Comparison of ENCODE assay signal across 29 cellular contexts in the genomic region with DNA sequence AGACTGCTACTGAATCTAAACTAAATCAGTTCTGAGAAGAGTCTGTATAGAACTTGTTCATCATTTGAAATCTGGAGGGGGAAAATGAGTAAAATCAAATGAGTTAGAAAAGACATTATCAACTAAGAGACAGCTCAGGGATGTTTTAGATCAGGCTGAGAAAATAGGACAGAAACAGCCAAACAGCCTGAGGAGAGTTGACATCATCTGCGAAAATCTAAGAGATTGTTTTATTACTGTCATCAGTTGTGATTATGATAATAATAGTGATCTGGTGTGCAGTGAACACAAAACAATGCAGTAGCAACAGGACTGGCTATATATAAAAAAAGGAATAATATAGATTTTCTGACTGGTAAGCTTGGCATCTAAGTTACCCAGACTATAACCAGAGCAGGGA.
"Had no signal": no experiment of that assay in that cellular context is flagged by ENCODE, and none has a peak within 500 bp of the region (broad histone marks: within the 10 kb centered on the region; RNA-seq: fewer than 3 reads in every experiment).

No MANE protein-coding gene starts in this region.

- H3K27me3 ChIP-seq: neural progenitor cell, ovary, right lobe of liver, sigmoid colon, stomach, thyroid gland, tibial nerve, upper lobe of left lung, vagina had no signal

- ATAC-seq: natural killer cell; psoas muscle; right cardiac atrium; right lobe of liver; stimulated activated effector memory CD8-positive, alpha-beta T cell treated with anti-CD3 and anti-CD28 coated beads, Interleukin-12 subunit alpha, Interleukin-12 subunit beta, amount 100 ng/mL, for 72 hours; stimulated activated naive B cell treated with anti-CD40 and anti-IgM and Interleukin-4, amounts not matched to agents 10 μg/mL and 1 μg/mL and 100 μg/mL, for 72 hours had no signal

- DNase-seq: natural killer cell; occipital lobe; ovary; posterior cingulate gyrus; psoas muscle; right cardiac atrium; right lobe of liver; sigmoid colon; small intestine; stimulated activated CD4-positive, alpha-beta T cell treated with anti-CD3 and anti-CD28 coated beads, Interleukin-15, amount 100 ng/mL, for 24 hours; stimulated activated CD4-positive, alpha-beta T cell treated with anti-CD3 and anti-CD28 coated beads, Interleukin-2, amount 100 ng/mL, for 24 hours; stimulated activated CD4-positive, alpha-beta T cell treated with anti-CD3 and anti-CD28 coated beads, Interleukin-2, amount 100 ng/mL, for 48 hours; stimulated activated CD4-positive, alpha-beta T cell treated with anti-CD3 and anti-CD28 coated beads, Interleukin-4, amount 100 ng/mL, for 24 hours; stimulated activated naive B cell treated with anti-CD40 and anti-IgM and Interleukin-4, amounts not matched to agents 10 μg/mL and 1 μg/mL and 100 μg/mL, for 72 hours; stimulated activated naive CD4-positive, alpha-beta T cell treated with Interleukin-2 at 50 U/mL for 16 hours; stomach; thyroid gland; trophoblast cell; upper lobe of left lung had no signal

- H3K4me1 ChIP-seq: parathyroid adenoma, psoas muscle, right lobe of liver, sigmoid colon, stomach, thyroid gland, tibial nerve, upper lobe of left lung, vagina had no signal

- H3K9ac ChIP-seq: neural progenitor cell, parathyroid adenoma had no signal

- H3K4me2 ChIP-seq: neural progenitor cell had no signal

- H3K36me3 Mint-ChIP-seq: neural progenitor cell; stimulated activated effector memory CD8-positive, alpha-beta T cell treated with anti-CD3 and anti-CD28 coated beads, Interleukin-12 subunit alpha, Interleukin-12 subunit beta, amount 100 ng/mL, for 72 hours; stimulated activated naive B cell treated with anti-CD40 and anti-IgM and Interleukin-4, amounts not matched to agents 10 μg/mL and 1 μg/mL and 100 μg/mL, for 72 hours had no signal

- H3K9me3 Mint-ChIP-seq: nephron; neural progenitor cell; stimulated activated naive B cell treated with anti-CD40 and anti-IgM and Interleukin-4, amounts not matched to agents 10 μg/mL and 1 μg/mL and 100 μg/mL, for 72 hours; stimulated activated naive CD8-positive, alpha-beta T cell treated with anti-CD3 and anti-CD28 coated beads, Interleukin-15, Interleukin-2, amounts not matched to agents 100 ng/mL and 50 ng/mL, for 24 hours had no signal

- H3K4me3 Mint-ChIP-seq: natural killer cell; nephron; neural progenitor cell; stimulated activated effector memory CD8-positive, alpha-beta T cell treated with anti-CD3 and anti-CD28 coated beads, Interleukin-12 subunit alpha, Interleukin-12 subunit beta, amount 100 ng/mL, for 72 hours; stimulated activated naive B cell treated with anti-CD40 and anti-IgM and Interleukin-4, amounts not matched to agents 10 μg/mL and 1 μg/mL and 100 μg/mL, for 72 hours; stimulated activated naive CD8-positive, alpha-beta T cell treated with anti-CD3 and anti-CD28 coated beads, Interleukin-15, Interleukin-2, amounts not matched to agents 100 ng/mL and 50 ng/mL, for 24 hours had no signal

- H2AFZ ChIP-seq: neural progenitor cell, parathyroid adenoma had no signal

- H3K79me2 ChIP-seq: parathyroid adenoma had no signal

- H3K4me3 ChIP-seq: neural progenitor cell, ovary, psoas muscle, right lobe of liver, sigmoid colon, stomach, thoracic aorta, thyroid gland, tibial nerve, upper lobe of left lung, vagina had no signal

- H3K36me3 ChIP-seq: neural progenitor cell, ovary, right lobe of liver, sigmoid colon, stomach, thoracic aorta, thyroid gland, tibial nerve, upper lobe of left lung, vagina had no signal

- H3K27ac ChIP-seq: neural progenitor cell, ovary, parathyroid adenoma, psoas muscle, right lobe of liver, sigmoid colon, stomach, thoracic aorta, thyroid gland, tibial nerve, upper lobe of left lung, vagina had no signal

- H3K4me1 Mint-ChIP-seq: natural killer cell; nephron; stimulated activated effector memory CD8-positive, alpha-beta T cell treated with anti-CD3 and anti-CD28 coated beads, Interleukin-12 subunit alpha, Interleukin-12 subunit beta, amount 100 ng/mL, for 72 hours; stimulated activated naive B cell treated with anti-CD40 and anti-IgM and Interleukin-4, amounts not matched to agents 10 μg/mL and 1 μg/mL and 100 μg/mL, for 72 hours had no signal

- H3K27ac Mint-ChIP-seq: natural killer cell; nephron; neural progenitor cell; progenitor cell of endocrine pancreas; stimulated activated effector memory CD8-positive, alpha-beta T cell treated with anti-CD3 and anti-CD28 coated beads, Interleukin-12 subunit alpha, Interleukin-12 subunit beta, amount 100 ng/mL, for 72 hours; stimulated activated naive B cell treated with anti-CD40 and anti-IgM and Interleukin-4, amounts not matched to agents 10 μg/mL and 1 μg/mL and 100 μg/mL, for 72 hours; stimulated activated naive CD8-positive, alpha-beta T cell treated with anti-CD3 and anti-CD28 coated beads, Interleukin-15, Interleukin-2, amounts not matched to agents 100 ng/mL and 50 ng/mL, for 24 hours had no signal

- H3K27me3 Mint-ChIP-seq: progenitor cell of endocrine pancreas; stimulated activated naive B cell treated with anti-CD40 and anti-IgM and Interleukin-4, amounts not matched to agents 10 μg/mL and 1 μg/mL and 100 μg/mL, for 72 hours; stimulated activated naive CD8-positive, alpha-beta T cell treated with anti-CD3 and anti-CD28 coated beads, Interleukin-15, Interleukin-2, amounts not matched to agents 100 ng/mL and 50 ng/mL, for 24 hours had no signal

- H3K9me3 ChIP-seq: ovary, psoas muscle, right lobe of liver, sigmoid colon, stomach, thoracic aorta, thyroid gland, tibial nerve, upper lobe of left lung, vagina had no signal

- FAIRE-seq: small intestine, urothelium cell line had no signal
